In the genomic region with DNA sequence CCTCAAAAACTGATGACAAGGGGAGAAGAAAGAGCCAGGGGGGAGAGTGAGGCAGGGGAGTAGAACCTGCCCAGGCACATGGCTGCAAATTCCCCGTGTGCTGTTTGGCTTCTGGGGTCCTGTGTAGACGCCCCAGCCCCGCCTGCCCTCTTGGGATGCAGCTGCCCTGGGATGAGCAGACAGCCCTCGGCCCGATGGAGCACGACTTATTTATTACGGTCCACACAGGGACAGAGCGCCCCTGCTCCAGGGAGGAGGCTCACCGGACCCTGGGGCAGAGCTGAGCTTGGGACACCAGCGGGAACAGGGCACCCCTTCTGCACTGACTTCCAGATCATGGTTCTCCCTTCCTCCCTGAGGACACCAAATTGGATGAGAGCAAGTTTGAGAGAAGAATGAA, we compare ENCODE assay signal across 19 cellular contexts. TPM values are rescaled to one million over a fixed set of nuclear protein-coding genes. Genes with fewer than 3 reads are reported as not detected.
A peak's percentile ranks its signal among the peaks of the same experiment; 100 is the strongest.
DNase-seq lines count a peak whose midpoint lies in the region; ATAC-seq, FAIRE-seq and TF ChIP-seq lines count a peak whose summit lies in the region.
"Had no signal": no experiment of that assay in that cellular context is flagged by ENCODE, and none has a peak within 500 bp of the region (broad histone marks: within the 10 kb centered on the region; RNA-seq: fewer than 3 reads in every experiment).

No MANE protein-coding gene starts in this region.

- CTCF ChIA-PET in activated CD4-positive, alpha-beta T cell treated with anti-CD3 and anti-CD28 coated beads, Interleukin-2, amount 10 ng/mL, durations not matched to agents 7 days and 5 days (lab: Charles Lee): interaction anchor here (1.1 to 6.6 kb wide), 4 partner anchors 19 to 122 kb away, joined by 3 to 84 read pairs (median 30); a partner anchor contains a TSS
- CTCF ChIA-PET in RWPE1 (lab: Yijun Ruan, JAX) (interaction anchor here (0.7 to 6.7 kb wide), 3 partner anchors 9 to 109 kb away, joined by 3 to 71 read pairs (median 6); a partner anchor contains a TSS), HepG2 (lab: Yijun Ruan, JAX; ENCODE audit: low intra/inter-chr PET ratio, low total read pairs) (no interaction called here)

- intact Hi-C loops in HepG2 (cut with micrococcal nuclease; ENCODE audit: unreplicated experiment): no loop called here

- WGBS in HepG2 (ENCODE audit: low lambda C conversion rate): 96% methylated on average over 10 of the region's 10 CpGs
- 95% methylated on average over 10 of the region's 10 CpGs for WGBS in thymus

- TF ChIP-seq POLR2A in HepG2 (IDR thresholded peaks at IDR 0.05; ENCODE audit: insufficient read depth in 1 of 2, low read depth in 2 of 2, low read length in 2 of 2): no peak

- peaks cover 79% of the 10 kb centered on the region for H3K4me1 Mint-ChIP-seq in activated CD4-positive, alpha-beta T cell treated with anti-CD3 and anti-CD28 coated beads, Interleukin-2, amount 10 ng/mL, durations not matched to agents 7 days and 5 days

- TF ChIP-seq CTCF in RWPE1 (conservative IDR thresholded peaks at IDR 0.05; ENCODE audit: low read depth) (no peak), HepG2 (CRISPR knock-in tag; IDR thresholded peaks at IDR 0.05) (no peak)

- peaks cover 6% of the 10 kb centered on the region for H4K20me1 ChIP-seq in HepG2 (ENCODE audit: insufficient read depth, low read length)

- no peaks in the 10 kb centered on the region for H3K9me3 ChIP-seq in HepG2 (ENCODE audit: low read length)
- no peaks in the 10 kb centered on the region for H3K9me3 ChIP-seq in thymus (ENCODE audit: control insufficient read depth)
- H3K9me3 ChIP-seq: A549, mucosa of descending colon, SJSA1 had no signal

- H3K9me3 Mint-ChIP-seq in activated CD4-positive, alpha-beta T cell treated with anti-CD3 and anti-CD28 coated beads, Interleukin-2, amount 10 ng/mL, durations not matched to agents 7 days and 5 days: peaks cover 5% of the 10 kb centered on the region
- H3K9me3 Mint-ChIP-seq: activated naive CD4-positive, alpha-beta T cell treated with anti-CD3 and anti-CD28 coated beads, Interleukin-2, amount 50 U/mL, for 24 hours; type B pancreatic cell had no signal

- no peak overlapping the region for H3K4me3 Mint-ChIP-seq in activated CD4-positive, alpha-beta T cell treated with anti-CD3 and anti-CD28 coated beads, Interleukin-2, amount 10 ng/mL, durations not matched to agents 7 days and 5 days
- H3K4me3 Mint-ChIP-seq: activated naive CD4-positive, alpha-beta T cell treated with anti-CD3 and anti-CD28 coated beads, Interleukin-2, amount 50 U/mL, for 24 hours; type B pancreatic cell had no signal

- no peak overlapping the region for H2AFZ ChIP-seq in HepG2 (ENCODE audit: low read length)

- peaks cover 25 to 47% of the 10 kb centered on the region in 2 experiments for H3K36me3 ChIP-seq in HepG2 (replicated peaks in 1 of 2; ENCODE audit: control insufficient read depth in 1 of 2, insufficient read depth in 2 of 2, low read length in 2 of 2)
- H3K36me3 ChIP-seq in thymus (ENCODE audit: control insufficient read depth, insufficient read depth): peaks cover 17% of the 10 kb centered on the region
- H3K36me3 ChIP-seq: cardiac muscle cell had no signal

- ATAC-seq in HepG2 (no peak), HG02623 (IDR thresholded peaks at IDR 0.05; ENCODE audit: unreplicated experiment) (no peak), HG03460 (IDR thresholded peaks at IDR 0.05; ENCODE audit: unreplicated experiment) (no peak)
- ATAC-seq: A549, mucosa of descending colon had no signal

- H3K27me3 Mint-ChIP-seq in activated CD4-positive, alpha-beta T cell treated with anti-CD3 and anti-CD28 coated beads, Interleukin-2, amount 10 ng/mL, durations not matched to agents 7 days and 5 days: no peaks in the 10 kb centered on the region
- H3K27me3 Mint-ChIP-seq: type B pancreatic cell had no signal

- peaks cover 4% of the 10 kb centered on the region for H3K79me2 ChIP-seq in HepG2 (ENCODE audit: insufficient read depth, low read length)

- H3K27ac ChIP-seq in RWPE1: peak overlapping the region; percentile 67
- no peak overlapping the region for H3K27ac ChIP-seq in HepG2 (ENCODE audit: extremely low read length, insufficient read depth, low read length)
- H3K27ac ChIP-seq in thymus (ENCODE audit: low read depth): peak overlapping the region; percentile 64
- H3K27ac ChIP-seq: cardiac muscle cell, SJSA1 had no signal

- H3K27me3 ChIP-seq in HepG2 (ENCODE audit: control insufficient read depth in 1 of 2, insufficient read depth in 2 of 2, low read length in 2 of 2): no peaks in the 10 kb centered on the region
- H3K27me3 ChIP-seq in thymus (ENCODE audit: control insufficient read depth, insufficient read depth): no peaks in the 10 kb centered on the region
- H3K27me3 ChIP-seq: cardiac muscle cell, SJSA1 had no signal

- peaks cover 9% of the 10 kb centered on the region for H3K36me3 Mint-ChIP-seq in activated CD4-positive, alpha-beta T cell treated with anti-CD3 and anti-CD28 coated beads, Interleukin-2, amount 10 ng/mL, durations not matched to agents 7 days and 5 days (ENCODE audit: low read depth)

- in situ Hi-C loops in HepG2 (cut with HindIII; ENCODE audit: extremely low pct_ligation_motif_present, low pct_unique_long_range_greater_than_20kb): loop anchor here (10.0 kb wide), 1 partner anchor 113 kb away; a partner anchor contains a TSS

- H3K4me2 ChIP-seq in HepG2 (ENCODE audit: low read depth, low read length): no peak overlapping the region
- H3K4me2 ChIP-seq: A549 had no signal

- H3K4me3 ChIP-seq in HepG2 (replicated peaks in 1 of 3; ENCODE audit: insufficient read depth in 1 of 3, low read depth in 2 of 3, low read length in 3 of 3): no peak overlapping the region
- no peak overlapping the region for H3K4me3 ChIP-seq in thymus (ENCODE audit: low read length)
- H3K4me3 ChIP-seq: A549, cardiac muscle cell, mucosa of descending colon, SJSA1 had no signal

- peak overlapping the region; percentile 76 for H3K27ac Mint-ChIP-seq in activated CD4-positive, alpha-beta T cell treated with anti-CD3 and anti-CD28 coated beads, Interleukin-2, amount 10 ng/mL, durations not matched to agents 7 days and 5 days
- H3K27ac Mint-ChIP-seq: type B pancreatic cell had no signal

- FAIRE-seq in HepG2 (lab: Jason Lieb, UNC): no peak
- FAIRE-seq: A549, G401.6, kidney had no signal

- H3K4me1 ChIP-seq in HepG2 (ENCODE audit: insufficient read depth, low read length): peaks cover 28% of the 10 kb centered on the region
- peaks cover 64% of the 10 kb centered on the region for H3K4me1 ChIP-seq in thymus (ENCODE audit: control insufficient read depth, insufficient read depth, low read length)

- TF ChIP-seq EP300 in HepG2 (IDR thresholded peaks at IDR 0.05; ENCODE audit: low read depth in 2 of 2, low read length in 2 of 2): no peak
- TF ChIP-seq EP300 in HepG2 (CRISPR knock-in tag; IDR thresholded peaks at IDR 0.05; ENCODE audit: borderline replicate concordance): no peak

- POLR2A ChIA-PET in activated CD4-positive, alpha-beta T cell treated with anti-CD3 and anti-CD28 coated beads, Interleukin-2, amount 10 ng/mL, durations not matched to agents 7 days and 5 days (lab: Charles Lee): no interaction called here
- POLR2A ChIA-PET in RWPE1 (lab: Yijun Ruan, JAX; ENCODE audit: low non-redundant PET) (no interaction called here), HepG2 (lab: Yijun Ruan, JAX) (interaction anchor here (1.0 kb wide), 1 partner anchor 9 kb away, joined by 3 read pairs; a partner anchor contains a TSS)

- DNase-seq in activated CD4-positive, alpha-beta T cell treated with anti-CD3 and anti-CD28 coated beads, Interleukin-2, amount 10 ng/mL, durations not matched to agents 7 days and 5 days: no peak
- no peak for DNase-seq in activated CD4-positive, alpha-beta T cell treated with anti-CD3 and anti-CD28 coated beads for 1 hour
- DNase-seq in RWPE1 (ENCODE audit: low spot score) (no peak), HepG2 (ENCODE audit: low spot score) (no peak)
- no peak for DNase-seq in central memory CD4-positive, alpha-beta T cell
- DNase-seq: COR-L47, kidney, NCI-H2029 treated with DMSO at 0.1 percent for 48 hours had no signal

- H3K9ac ChIP-seq in HepG2 (ENCODE audit: insufficient read depth, low read depth, low read length): no peak overlapping the region

- BruUV-seq in HepG2 (replicated peaks; lab: Mats Ljungman, UMichigan): no TSS peak

- TF ChIP-seq RAD21 in HepG2 (CRISPR knock-in tag; IDR thresholded peaks at IDR 0.05): no peak

RNA-seq across cellular contexts. Expression of a gene that starts 9.1 kb away (rescaled TPM):
- total RNA-seq in activated CD4-positive, alpha-beta T cell treated with anti-CD3 and anti-CD28 coated beads, Interleukin-2, amount 10 ng/mL, durations not matched to agents 7 days and 5 days: under 1 TPM in 1 of 2 experiments, not detected in 1; 0.20 TPM
- 9.1 and 9.3 TPM in 2 replicates for total RNA-seq in HepG2 (2016; rRNA removed; fragmentation: Illumina TruSeq; extraction: Trizol)
- 0.62 and 0.71 TPM in 2 replicates for total RNA-seq in HepG2 (2016; cell fraction: cytosol; rRNA removed; fragmentation: Illumina TruSeq; extraction: Trizol; ENCODE audit: low read depth)
- total RNA-seq in HepG2 (2016; cell fraction: insoluble cytoplasmic fraction; rRNA removed; fragmentation: Illumina TruSeq; extraction: Trizol): 8.4 and 10.2 TPM in 2 replicates
- 1.7 and 2.0 TPM in 2 replicates for total RNA-seq in HepG2 (2016; cell fraction: membrane; rRNA removed; fragmentation: Illumina TruSeq; extraction: Trizol)
- total RNA-seq in HepG2 (2016; cell fraction: nucleus; rRNA removed; fragmentation: Illumina TruSeq; extraction: Trizol): 7.0 and 9.0 TPM in 2 replicates
- 9.8 and 12.1 TPM in 2 replicates for polyA plus RNA-seq in HepG2 (2011; rRNA removed)
- polyA plus RNA-seq in HepG2 (2011; cell fraction: cytosol; rRNA removed): 7.9 and 13.1 TPM in 2 replicates
- polyA plus RNA-seq in HepG2 (2011; cell fraction: nucleus; rRNA removed): 32.0 and 36.9 TPM in 2 replicates
- 5.5 and 7.8 TPM in 2 replicates for polyA plus RNA-seq in HepG2 (2012)
- polyA plus RNA-seq in HepG2 (2016; cell fraction: cytosol; fragmentation: Illumina TruSeq; extraction: Trizol; ENCODE audit: low read depth): 0.62 and 0.71 TPM in 2 replicates
- 7.5 and 8.7 TPM in 2 replicates for polyA plus RNA-seq in HepG2 (2016; cell fraction: insoluble cytoplasmic fraction; fragmentation: Illumina TruSeq; extraction: Trizol; ENCODE audit: low read depth)
- 1.4 and 1.6 TPM in 2 replicates for polyA plus RNA-seq in HepG2 (2016; cell fraction: membrane; fragmentation: Illumina TruSeq; extraction: Trizol; ENCODE audit: low read depth)
- 12.5 and 13.2 TPM in 2 replicates for polyA plus RNA-seq in HepG2 (2016; cell fraction: nucleus; fragmentation: Illumina TruSeq; extraction: Trizol; ENCODE audit: insufficient read depth, low read depth)
- polyA minus RNA-seq in HepG2 (2011; rRNA and poly(A)+ RNA removed; ENCODE audit: low replicate concordance): 0.56 and 16.0 TPM in 2 replicates
- polyA minus RNA-seq in HepG2 (2011; cell fraction: cytosol; rRNA and poly(A)+ RNA removed): 5.1 and 5.6 TPM in 2 replicates
- polyA minus RNA-seq in HepG2 (2011; cell fraction: nucleus; rRNA and poly(A)+ RNA removed): 11.2 and 12.2 TPM in 2 replicates
- 1.6 TPM for polyA plus RNA-seq in thymus
- total RNA-seq: activated CD8-positive, alpha-beta memory T cell treated with anti-CD3 and anti-CD28 coated beads for 36 hours had no signal

RNA-seq across cellular contexts. Expression of a gene that starts 40.8 kb away (rescaled TPM):
- 10 to 100 TPM; 11.4 to 13.1 TPM for total RNA-seq in activated CD4-positive, alpha-beta T cell treated with anti-CD3 and anti-CD28 coated beads, Interleukin-2, amount 10 ng/mL, durations not matched to agents 7 days and 5 days
- 14.0 and 18.8 TPM in 2 replicates for total RNA-seq in HepG2 (2016; rRNA removed; fragmentation: Illumina TruSeq; extraction: Trizol)
- 2.3 TPM in 2 replicates for total RNA-seq in HepG2 (2016; cell fraction: cytosol; rRNA removed; fragmentation: Illumina TruSeq; extraction: Trizol; ENCODE audit: low read depth)
- 13.8 and 20.4 TPM in 2 replicates for total RNA-seq in HepG2 (2016; cell fraction: insoluble cytoplasmic fraction; rRNA removed; fragmentation: Illumina TruSeq; extraction: Trizol)
- total RNA-seq in HepG2 (2016; cell fraction: membrane; rRNA removed; fragmentation: Illumina TruSeq; extraction: Trizol): 8.4 and 9.4 TPM in 2 replicates
- total RNA-seq in HepG2 (2016; cell fraction: nucleus; rRNA removed; fragmentation: Illumina TruSeq; extraction: Trizol): 13.2 and 13.5 TPM in 2 replicates
- 6.6 and 8.3 TPM in 2 replicates for polyA plus RNA-seq in HepG2 (2011; rRNA removed)
- polyA plus RNA-seq in HepG2 (2011; cell fraction: cytosol; rRNA removed): 3.6 and 6.5 TPM in 2 replicates
- 4.8 TPM in 2 replicates for polyA plus RNA-seq in HepG2 (2011; cell fraction: nucleus; rRNA removed)
- polyA plus RNA-seq in HepG2 (2012): 9.9 and 11.6 TPM in 2 replicates
- polyA plus RNA-seq in HepG2 (2016; cell fraction: cytosol; fragmentation: Illumina TruSeq; extraction: Trizol; ENCODE audit: low read depth): 0.85 and 1.1 TPM in 2 replicates
- polyA plus RNA-seq in HepG2 (2016; cell fraction: insoluble cytoplasmic fraction; fragmentation: Illumina TruSeq; extraction: Trizol; ENCODE audit: low read depth): 14.9 and 16.4 TPM in 2 replicates
- 3.1 and 3.8 TPM in 2 replicates for polyA plus RNA-seq in HepG2 (2016; cell fraction: membrane; fragmentation: Illumina TruSeq; extraction: Trizol; ENCODE audit: low read depth)
- polyA plus RNA-seq in HepG2 (2016; cell fraction: nucleus; fragmentation: Illumina TruSeq; extraction: Trizol; ENCODE audit: insufficient read depth, low read depth): 13.5 and 13.6 TPM in 2 replicates
- polyA minus RNA-seq in HepG2 (2011; rRNA and poly(A)+ RNA removed; ENCODE audit: low replicate concordance): 9.0 and 12.5 TPM in 2 replicates
- 14.7 and 14.8 TPM in 2 replicates for polyA minus RNA-seq in HepG2 (2011; cell fraction: cytosol; rRNA and poly(A)+ RNA removed)
- 12.1 and 16.3 TPM in 2 replicates for polyA minus RNA-seq in HepG2 (2011; cell fraction: nucleus; rRNA and poly(A)+ RNA removed)
- polyA plus RNA-seq in thymus: 10.8 TPM
